In the genomic region with DNA sequence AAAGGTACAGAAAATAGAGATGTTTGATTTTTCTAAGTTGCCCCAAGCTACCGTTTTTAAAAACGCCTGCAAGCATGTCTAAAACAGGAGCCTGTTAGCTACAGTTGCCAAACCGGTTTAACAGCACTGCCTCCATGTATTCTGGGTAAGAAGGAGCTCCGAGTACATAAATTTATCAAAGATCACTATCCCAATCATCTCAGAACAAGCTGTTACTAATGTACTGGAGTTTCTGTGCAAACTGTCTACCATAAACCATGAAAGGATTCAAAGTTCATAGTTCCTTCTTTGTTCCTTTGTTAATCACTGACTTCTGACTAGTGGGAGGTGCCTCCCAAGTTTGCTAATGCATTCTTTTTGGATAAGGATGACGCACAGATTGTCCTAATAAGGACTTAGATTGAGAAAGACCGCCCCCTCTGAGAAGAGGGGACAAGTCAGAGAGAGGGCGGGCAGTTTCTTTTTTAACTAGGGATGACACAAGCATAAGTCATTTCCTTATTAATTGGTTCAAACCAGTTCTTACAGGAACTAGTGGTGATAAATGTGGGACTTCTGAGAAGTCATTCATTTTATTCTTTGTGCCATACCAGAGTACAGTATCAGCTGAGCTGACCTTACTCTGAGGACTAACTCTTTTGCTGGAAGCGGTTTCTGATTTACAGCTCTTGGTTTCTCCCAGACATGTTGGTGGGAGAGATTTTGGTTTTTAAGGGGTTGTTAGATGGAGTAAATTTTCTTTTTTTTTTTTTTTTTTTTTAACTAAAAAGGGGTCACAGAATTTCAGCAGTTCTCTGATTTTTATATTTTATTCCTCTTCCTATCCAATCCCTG, we compare ENCODE assay signal across 8 cellular contexts. TPM values are rescaled to one million over a fixed set of nuclear protein-coding genes. Genes with fewer than 3 reads are reported as not detected.
DNase-seq lines count a peak whose midpoint lies in the region; ATAC-seq and TF ChIP-seq lines count a peak whose summit lies in the region.

No MANE protein-coding gene starts in this region.

- DNase-seq in BJ (ENCODE audit: low read depth), result peak; percentile 100
- peak; percentile 98 for DNase-seq in NCI-H2196 treated with DMSO at 0.1 percent for 48 hours (lab: John Stamatoyannopoulos, UW; ENCODE audit: unreplicated experiment)
- DNase-seq in activated CD4-positive, alpha-beta T cell treated with anti-CD3 and anti-CD28 coated beads for 1 hour, result peak; percentile 47
- DNase-seq in effector memory CD8-positive, alpha-beta T cell, result peak; percentile 62 to 64 (median 63)
- peak; percentile 89 for DNase-seq in medulla oblongata (ENCODE audit: extremely low spot score)
- DNase-seq in suprapubic skin (ENCODE audit: low spot score in 2 of 2), result no peak

- H3K36me3 Mint-ChIP-seq in effector memory CD8-positive, alpha-beta T cell (ENCODE audit: insufficient read depth), result peaks cover 61% of the 10 kb centered on the region

- peak overlapping the region; percentile 98 to 99 for H3K27ac Mint-ChIP-seq in effector memory CD8-positive, alpha-beta T cell

- TF ChIP-seq CTCF in BJ (IDR thresholded peaks at IDR 0.05; ENCODE audit: insufficient read depth, low read depth, low read length) (no peak), suprapubic skin (IDR thresholded peaks at IDR 0.05) (no peak)

- H3K36me3 ChIP-seq in BJ (ENCODE audit: control insufficient read depth, insufficient read depth, low read length) (peaks cover 3% of the 10 kb centered on the region), suprapubic skin (no peaks in the 10 kb centered on the region)

- TF ChIP-seq EP300 in suprapubic skin (IDR thresholded peaks at IDR 0.05), result peak; percentile 76

- H3K4me3 ChIP-seq in BJ (ENCODE audit: low read depth, low read length) (peak overlapping the region; percentile 92), suprapubic skin (peak overlapping the region; percentile 66)

- H3K27ac ChIP-seq in suprapubic skin, result peak overlapping the region; percentile 97

- CTCF ChIA-PET in BJ (lab: Yijun Ruan, JAX), result interaction anchor here (0.6 to 3.3 kb wide), 11 partner anchors 9 to 111 kb away, joined by 3 to 18 read pairs (median 4); no protein-coding TSS in a partner anchor

- H3K4me3 Mint-ChIP-seq in effector memory CD8-positive, alpha-beta T cell, result peak overlapping the region; percentile 99 to 100

- TF ChIP-seq POLR2A in suprapubic skin (IDR thresholded peaks at IDR 0.05), result peak; percentile 48 to 91

- no peaks in the 10 kb centered on the region for H3K9me3 Mint-ChIP-seq in effector memory CD8-positive, alpha-beta T cell

- H3K27me3 ChIP-seq in BJ (ENCODE audit: control insufficient read depth, insufficient read depth, low read length) (no peaks in the 10 kb centered on the region), suprapubic skin (no peaks in the 10 kb centered on the region)

- H3K27me3 Mint-ChIP-seq in effector memory CD8-positive, alpha-beta T cell, result no peaks in the 10 kb centered on the region

- ATAC-seq in GM18867 (IDR thresholded peaks at IDR 0.05; ENCODE audit: unreplicated experiment) (peak; percentile 70), HG03060 (IDR thresholded peaks at IDR 0.05; ENCODE audit: low read depth, unreplicated experiment) (peak; percentile 73)
- peak; percentile 88 for ATAC-seq in effector memory CD8-positive, alpha-beta T cell (replicated peaks)

- H3K4me1 ChIP-seq in suprapubic skin, result peaks cover 48% of the 10 kb centered on the region

- H3K9me3 ChIP-seq in suprapubic skin, result no peaks in the 10 kb centered on the region

- H3K4me1 Mint-ChIP-seq in effector memory CD8-positive, alpha-beta T cell (ENCODE audit: low read depth in 2 of 2), result peaks cover 39 to 45% of the 10 kb centered on the region in 2 donors

- POLR2A ChIA-PET in BJ (lab: Charles Lee), result interaction anchor here (0.6 to 1.6 kb wide), 15 partner anchors 8 to 171 kb away, joined by 3 to 45 read pairs (median 4); no protein-coding TSS in a partner anchor

- WGBS in suprapubic skin, result under 1% methylated on average over 8 of the region's 8 CpGs

RNA-seq across cellular contexts. Expression of a gene that starts 55.2 kb away (rescaled TPM):
- polyA plus RNA-seq in BJ (2011; rRNA removed), result 2.3 and 4.2 TPM in 2 replicates
- 3.9 and 5.9 TPM in 2 replicates for polyA minus RNA-seq in BJ (2011; rRNA and poly(A)+ RNA removed)
- total RNA-seq in suprapubic skin, result 10 to 100 TPM in 2 of 4 donors, 1 to 10 TPM in 2; 4.2 to 18.9 (median 9.1) TPM

RNA-seq across cellular contexts. Expression of a gene that starts 55.3 kb away (rescaled TPM):
- polyA plus RNA-seq in BJ (2011; rRNA removed), result 7.4 and 15.7 TPM in 2 replicates
- polyA minus RNA-seq in BJ (2011; rRNA and poly(A)+ RNA removed), result 6.8 and 8.3 TPM in 2 replicates
- 10 to 100 TPM; 21.1 to 77.5 (median 28.4) TPM for total RNA-seq in suprapubic skin

Comparison
In these comparisons a context has a peak if more than half of its experiments do, and no peak if none do; other contexts are left out.
1. DNase-seq: peak in BJ (single experiment), NCI-H2196 treated with DMSO at 0.1 percent for 48 hours (single experiment), activated CD4-positive, alpha-beta T cell treated with anti-CD3 and anti-CD28 coated beads for 1 hour (single experiment), effector memory CD8-positive, alpha-beta T cell (3 of 3) and medulla oblongata (single experiment); none in suprapubic skin (0 of 2).
2. Peak in every context shown above with its lines, with median percentiles within 50 percentile points of each other: ATAC-seq.